Comparison of ENCODE assay signal across 13 cellular contexts in genomic region chr22:44580176-44580575, GRCh38.
DNase-seq lines count a peak whose midpoint lies in the region; ATAC-seq, FAIRE-seq and TF ChIP-seq lines count a peak whose summit lies in the region.
"Had no signal": no experiment of that assay in that cellular context is flagged by ENCODE, and none has a peak within 500 bp of the region (broad histone marks: within the 10 kb centered on the region; RNA-seq: fewer than 3 reads in every experiment).

No MANE protein-coding gene starts in this region.

- H3K9me3 ChIP-seq in right lobe of liver (no peaks in the 10 kb centered on the region), HepG2 (ENCODE audit: low read length) (no peaks in the 10 kb centered on the region)
- H3K9me3 ChIP-seq: SJCRH30 had no signal

- no peak for TF ChIP-seq EP300 in HepG2 (IDR thresholded peaks at IDR 0.05; ENCODE audit: low read depth in 2 of 2, low read length in 2 of 2)
- TF ChIP-seq EP300 in HepG2 (CRISPR knock-in tag; IDR thresholded peaks at IDR 0.05; ENCODE audit: borderline replicate concordance), result no peak

- H3K4me3 ChIP-seq in right lobe of liver (no peak overlapping the region), HepG2 (replicated peaks in 1 of 3; ENCODE audit: insufficient read depth in 1 of 3, low read depth in 2 of 3, low read length in 3 of 3) (no peak overlapping the region)
- H3K4me3 ChIP-seq: SJCRH30 had no signal

- no peak overlapping the region for H3K27ac ChIP-seq in right lobe of liver
- no peak overlapping the region for H3K27ac ChIP-seq in HepG2 (ENCODE audit: extremely low read length, insufficient read depth, low read length)
- H3K27ac ChIP-seq: SJCRH30 had no signal

- H2AFZ ChIP-seq in HepG2 (ENCODE audit: low read length), result no peak overlapping the region

- H3K4me1 ChIP-seq in right lobe of liver, result no peaks in the 10 kb centered on the region
- no peaks in the 10 kb centered on the region for H3K4me1 ChIP-seq in HepG2 (ENCODE audit: insufficient read depth, low read length)
- H3K4me1 ChIP-seq: SJCRH30 had no signal

- CTCF ChIA-PET in HepG2 (lab: Yijun Ruan, JAX; ENCODE audit: low intra/inter-chr PET ratio, low total read pairs), result no interaction called here

- BruUV-seq in HepG2 (replicated peaks; lab: Mats Ljungman, UMichigan), result no TSS peak

- 45% methylated on average over 5 of the region's 9 CpGs for WGBS in right lobe of liver (ENCODE audit: insufficient coverage, low coverage, low lambda C conversion rate, missing lambda C conversion rate)
- 6% methylated on average over 9 of the region's 9 CpGs for WGBS in HepG2 (ENCODE audit: low lambda C conversion rate)

- peaks cover 50% of the 10 kb centered on the region for H3K27me3 Mint-ChIP-seq in chondrocyte (ENCODE audit: low read depth)

- no peaks in the 10 kb centered on the region for H3K4me1 Mint-ChIP-seq in chondrocyte (ENCODE audit: low read depth)
- H3K4me1 Mint-ChIP-seq: B cell had no signal

- in situ Hi-C loops in HepG2 (cut with HindIII; ENCODE audit: extremely low pct_ligation_motif_present, low pct_unique_long_range_greater_than_20kb), result no loop called here

- no peak for ATAC-seq in right lobe of liver
- no peak for ATAC-seq in HepG2
- no peak for ATAC-seq in omental fat pad (ENCODE audit: low FRiP score)
- no peak for ATAC-seq in HG02884 (IDR thresholded peaks at IDR 0.05; ENCODE audit: unreplicated experiment)
- ATAC-seq in GM21381 (IDR thresholded peaks at IDR 0.05; ENCODE audit: unreplicated experiment), result no peak
- ATAC-seq: HCT116 had no signal

- TF ChIP-seq CTCF in right lobe of liver (IDR thresholded peaks at IDR 0.05) (no peak), HepG2 (CRISPR knock-in tag; IDR thresholded peaks at IDR 0.05) (no peak), chondrocyte (IDR thresholded peaks at IDR 0.05) (no peak), omental fat pad (IDR thresholded peaks at IDR 0.05) (no peak)

- no peaks in the 10 kb centered on the region for H3K9me3 Mint-ChIP-seq in chondrocyte (ENCODE audit: low read depth)
- H3K9me3 Mint-ChIP-seq: CD4-positive, alpha-beta T cell had no signal

- H4K20me1 ChIP-seq in HepG2 (ENCODE audit: insufficient read depth, low read length), result no peaks in the 10 kb centered on the region

- H3K79me2 ChIP-seq in HepG2 (ENCODE audit: insufficient read depth, low read length), result no peaks in the 10 kb centered on the region

- H3K27me3 ChIP-seq in right lobe of liver, result no peaks in the 10 kb centered on the region
- H3K27me3 ChIP-seq in HepG2 (ENCODE audit: control insufficient read depth in 1 of 2, insufficient read depth in 2 of 2, low read length in 2 of 2), result peaks cover 8 to 59% of the 10 kb centered on the region in 2 experiments; a peak in 4 of 5 replicates
- H3K27me3 ChIP-seq: SJCRH30 had no signal

- no peaks in the 10 kb centered on the region for H3K36me3 Mint-ChIP-seq in chondrocyte (ENCODE audit: low read depth)

- H3K4me3 Mint-ChIP-seq in chondrocyte (ENCODE audit: unreplicated experiment), result no peak overlapping the region
- H3K4me3 Mint-ChIP-seq: B cell; CD4-positive, alpha-beta T cell had no signal

- TF ChIP-seq RAD21 in HepG2 (CRISPR knock-in tag; IDR thresholded peaks at IDR 0.05), result no peak

- no peak overlapping the region for H3K9ac ChIP-seq in HepG2 (ENCODE audit: insufficient read depth, low read depth, low read length)

- intact Hi-C loops in right lobe of liver (cut with DNase I) (no loop called here), HepG2 (cut with micrococcal nuclease; ENCODE audit: unreplicated experiment) (no loop called here)

- no peaks in the 10 kb centered on the region for H3K36me3 ChIP-seq in right lobe of liver
- no peaks in the 10 kb centered on the region for H3K36me3 ChIP-seq in HepG2 (replicated peaks in 1 of 2; ENCODE audit: control insufficient read depth in 1 of 2, insufficient read depth in 2 of 2, low read length in 2 of 2)
- H3K36me3 ChIP-seq: SJCRH30 had no signal

- POLR2A ChIA-PET in HepG2 (lab: Yijun Ruan, JAX), result no interaction called here

- FAIRE-seq in HepG2 (lab: Jason Lieb, UNC), result no peak

- TF ChIP-seq POLR2A in right lobe of liver (IDR thresholded peaks at IDR 0.05), result no peak
- TF ChIP-seq POLR2A in HepG2 (IDR thresholded peaks at IDR 0.05; ENCODE audit: insufficient read depth in 1 of 2, low read depth in 2 of 2, low read length in 2 of 2), result no peak

- H3K27ac Mint-ChIP-seq in chondrocyte (ENCODE audit: unreplicated experiment), result no peak overlapping the region
- H3K27ac Mint-ChIP-seq: B cell; CD4-positive, alpha-beta T cell had no signal

- DNase-seq in right lobe of liver (peak in 2 of 3 donors; percentile 11 to 23), HepG2 (ENCODE audit: low spot score) (no peak), chondrocyte (ENCODE audit: low spot score) (peak; percentile 37), omental fat pad (ENCODE audit: low spot score) (peak; percentile 15), SKM-1 (lab: John Stamatoyannopoulos, UW; ENCODE audit: unreplicated experiment) (no peak)
- DNase-seq: Calu3, NCI-H1930, SJCRH30 had no signal

- no peak overlapping the region for H3K4me2 ChIP-seq in HepG2 (ENCODE audit: low read depth, low read length)

TF ChIP-seq in HepG2, 621 proteins besides CTCF, POLR2A, EP300 and RAD21:
- TF ChIP-seq AHR (CRISPR knock-in tag; IDR thresholded peaks at IDR 0.05), result no peak
- no peak for TF ChIP-seq SMARCC2 (IDR thresholded peaks at IDR 0.05)
- no peak for TF ChIP-seq ZFP90 (CRISPR knock-in tag; IDR thresholded peaks at IDR 0.05; ENCODE audit: borderline replicate concordance)
- no peak for TF ChIP-seq GZF1 (CRISPR knock-in tag; IDR thresholded peaks at IDR 0.05)
- TF ChIP-seq KLF9 (CRISPR knock-in tag; IDR thresholded peaks at IDR 0.05; ENCODE audit: low read depth), result no peak
- TF ChIP-seq SRSF1 (optimal IDR thresholded peaks at IDR 0.05; ENCODE audit: low read depth, low read length), result no peak
- no peak for TF ChIP-seq KLF13 (CRISPR knock-in tag; IDR thresholded peaks at IDR 0.05)
- TF ChIP-seq PAX8 (CRISPR knock-in tag; IDR thresholded peaks at IDR 0.05; ENCODE audit: borderline replicate concordance), result no peak
- TF ChIP-seq MEIS2 (CRISPR knock-in tag; IDR thresholded peaks at IDR 0.05), result no peak
- no peak for TF ChIP-seq ZNF761 (CRISPR knock-in tag; conservative IDR thresholded peaks at IDR 0.05)

Comparison
In these comparisons a context has a peak if more than half of its experiments do, and no peak if none do; other contexts are left out.
1. DNase-seq: peak in right lobe of liver (2 of 3), chondrocyte (single experiment) and omental fat pad (single experiment); none in HepG2 (single experiment) and SKM-1 (single experiment).